Comparison of ENCODE assay signal across 29 cellular contexts in genomic region chrX:150643958-150644357, GRCh38.
"Had no signal": no experiment of that assay in that cellular context is flagged by ENCODE, and none has a peak within 500 bp of the region (broad histone marks: within the 10 kb centered on the region; RNA-seq: fewer than 3 reads in every experiment).

No MANE protein-coding gene starts in this region.

- H3K9me3 Mint-ChIP-seq: natural killer cell; nephron; neural progenitor cell; stimulated activated effector memory CD8-positive, alpha-beta T cell treated with anti-CD3 and anti-CD28 coated beads, Interleukin-12 subunit alpha, Interleukin-12 subunit beta, amount 100 ng/mL, for 72 hours; stimulated activated naive B cell treated with anti-CD40 and anti-IgM and Interleukin-4, amounts not matched to agents 10 μg/mL and 1 μg/mL and 100 μg/mL, for 72 hours; stimulated activated naive CD8-positive, alpha-beta T cell treated with anti-CD3 and anti-CD28 coated beads, Interleukin-15, Interleukin-2, amounts not matched to agents 100 ng/mL and 50 ng/mL, for 24 hours had no signal

- FAIRE-seq: small intestine, urothelium cell line had no signal

- DNase-seq: natural killer cell; nucleus accumbens; posterior cingulate gyrus; psoas muscle; right cardiac atrium; right lobe of liver; sigmoid colon; stimulated activated CD4-positive, alpha-beta T cell treated with anti-CD3 and anti-CD28 coated beads, Interleukin-15, amount 100 ng/mL, for 24 hours; stimulated activated CD4-positive, alpha-beta T cell treated with anti-CD3 and anti-CD28 coated beads, Interleukin-2, amount 100 ng/mL, for 24 hours; stimulated activated CD4-positive, alpha-beta T cell treated with anti-CD3 and anti-CD28 coated beads, Interleukin-2, amount 100 ng/mL, for 48 hours; stimulated activated CD4-positive, alpha-beta T cell treated with anti-CD3 and anti-CD28 coated beads, Interleukin-4, amount 100 ng/mL, for 24 hours; stimulated activated naive B cell treated with anti-CD40 and anti-IgM and Interleukin-4, amounts not matched to agents 10 μg/mL and 1 μg/mL and 100 μg/mL, for 72 hours; stimulated activated naive CD4-positive, alpha-beta T cell treated with Interleukin-2 at 50 U/mL for 16 hours; stomach; thyroid gland; trophoblast cell; upper lobe of left lung had no signal

- H3K9ac ChIP-seq: neural progenitor cell, parathyroid adenoma had no signal

- H3K9me3 ChIP-seq: neutrophil, psoas muscle, right lobe of liver, sigmoid colon, stomach, thoracic aorta, thyroid gland, tibial nerve, upper lobe of left lung, vagina had no signal

- ATAC-seq: natural killer cell; psoas muscle; right cardiac atrium; right lobe of liver; stimulated activated naive B cell treated with anti-CD40 and anti-IgM and Interleukin-4, amounts not matched to agents 10 μg/mL and 1 μg/mL and 100 μg/mL, for 72 hours had no signal

- H3K27ac Mint-ChIP-seq: natural killer cell; nephron; neural progenitor cell; progenitor cell of endocrine pancreas; stimulated activated effector memory CD8-positive, alpha-beta T cell treated with anti-CD3 and anti-CD28 coated beads, Interleukin-12 subunit alpha, Interleukin-12 subunit beta, amount 100 ng/mL, for 72 hours; stimulated activated naive B cell treated with anti-CD40 and anti-IgM and Interleukin-4, amounts not matched to agents 10 μg/mL and 1 μg/mL and 100 μg/mL, for 72 hours; stimulated activated naive CD8-positive, alpha-beta T cell treated with anti-CD3 and anti-CD28 coated beads, Interleukin-15, Interleukin-2, amounts not matched to agents 100 ng/mL and 50 ng/mL, for 24 hours had no signal

- H3K4me3 Mint-ChIP-seq: natural killer cell; nephron; neural progenitor cell; stimulated activated effector memory CD8-positive, alpha-beta T cell treated with anti-CD3 and anti-CD28 coated beads, Interleukin-12 subunit alpha, Interleukin-12 subunit beta, amount 100 ng/mL, for 72 hours; stimulated activated naive B cell treated with anti-CD40 and anti-IgM and Interleukin-4, amounts not matched to agents 10 μg/mL and 1 μg/mL and 100 μg/mL, for 72 hours; stimulated activated naive CD8-positive, alpha-beta T cell treated with anti-CD3 and anti-CD28 coated beads, Interleukin-15, Interleukin-2, amounts not matched to agents 100 ng/mL and 50 ng/mL, for 24 hours had no signal

- H3K36me3 Mint-ChIP-seq: natural killer cell had no signal

- H3K4me3 ChIP-seq: neural progenitor cell, psoas muscle, right lobe of liver, sigmoid colon, stomach, thoracic aorta, thyroid gland, tibial nerve, upper lobe of left lung, vagina had no signal

- H3K27ac ChIP-seq: neural progenitor cell, neutrophil, parathyroid adenoma, psoas muscle, right lobe of liver, sigmoid colon, stomach, thoracic aorta, thyroid gland, tibial nerve, upper lobe of left lung, vagina had no signal

- H3K4me1 ChIP-seq: neural progenitor cell, parathyroid adenoma, psoas muscle, right lobe of liver, sigmoid colon, thyroid gland, tibial nerve, upper lobe of left lung, vagina had no signal

- H3K27me3 ChIP-seq: neural progenitor cell, neutrophil, right lobe of liver, sigmoid colon, stomach, thyroid gland, tibial nerve, upper lobe of left lung, vagina had no signal

- H3K36me3 ChIP-seq: neural progenitor cell, thoracic aorta had no signal

- H3K27me3 Mint-ChIP-seq: progenitor cell of endocrine pancreas; stimulated activated naive B cell treated with anti-CD40 and anti-IgM and Interleukin-4, amounts not matched to agents 10 μg/mL and 1 μg/mL and 100 μg/mL, for 72 hours; stimulated activated naive CD8-positive, alpha-beta T cell treated with anti-CD3 and anti-CD28 coated beads, Interleukin-15, Interleukin-2, amounts not matched to agents 100 ng/mL and 50 ng/mL, for 24 hours had no signal

- H3K4me1 Mint-ChIP-seq: natural killer cell; stimulated activated effector memory CD8-positive, alpha-beta T cell treated with anti-CD3 and anti-CD28 coated beads, Interleukin-12 subunit alpha, Interleukin-12 subunit beta, amount 100 ng/mL, for 72 hours; stimulated activated naive B cell treated with anti-CD40 and anti-IgM and Interleukin-4, amounts not matched to agents 10 μg/mL and 1 μg/mL and 100 μg/mL, for 72 hours had no signal
